In genomic region chr12:15590180-15590826, GRCh38 we compare ENCODE assay signal across 8 cellular contexts.
DNase-seq lines count a peak whose midpoint lies in the region; ATAC-seq and TF ChIP-seq lines count a peak whose summit lies in the region.

No MANE protein-coding gene starts in this region.

- H3K4me1 Mint-ChIP-seq in CD4-positive, alpha-beta T cell (ENCODE audit: low read depth), result peaks cover 9% of the 10 kb centered on the region
- peaks cover 7 to 8% of the 10 kb centered on the region in 2 donors for H3K4me1 Mint-ChIP-seq in effector memory CD8-positive, alpha-beta T cell (ENCODE audit: low read depth in 2 of 2)

- no peaks in the 10 kb centered on the region for H3K27me3 Mint-ChIP-seq in CD4-positive, alpha-beta T cell
- peaks cover 25 to 55% of the 10 kb centered on the region in 2 donors for H3K27me3 Mint-ChIP-seq in effector memory CD8-positive, alpha-beta T cell

- intact Hi-C loops in CD4-positive, alpha-beta T cell (cut with DNase I, micrococcal nuclease), result loop anchor here (1.0 to 5.0 kb wide), 4 partner anchors 197 to 309 kb away; partner anchors contain the start of gene EPS8 (in 1 of the 2)

- H3K9me3 ChIP-seq in CD4-positive, alpha-beta T cell (ENCODE audit: control insufficient read depth, low read length), result no peaks in the 10 kb centered on the region

- peak; percentile 7 to 40 (median 19) for DNase-seq in CD4-positive, alpha-beta T cell
- peak; percentile 40 for DNase-seq in NCI-H524 treated with DMSO at 0.1 percent for 48 hours (lab: John Stamatoyannopoulos, UW)
- peak; percentile 18 for DNase-seq in activated CD4-positive, alpha-beta T cell treated with anti-CD3 and anti-CD28 coated beads, Interleukin-2, amount 50 U/mL, for 1 hour
- peak; percentile 21 to 38 (median 35) for DNase-seq in effector memory CD8-positive, alpha-beta T cell
- DNase-seq in medulla oblongata (ENCODE audit: extremely low spot score), result peak; percentile 91
- DNase-seq in stimulated activated CD8-positive, alpha-beta memory T cell treated with anti-CD3 and anti-CD28 coated beads, Interleukin-7, amount 100 ng/mL, for 4 hours (ENCODE audit: low read depth in 2 of 2), result peak; percentile 8 to 14

- ATAC-seq in CD4-positive, alpha-beta T cell (ENCODE audit: poor library complexity), result peak; percentile 99
- ATAC-seq in GM19438 (IDR thresholded peaks at IDR 0.05; ENCODE audit: low read depth, unreplicated experiment) (peak; percentile 97), HG03469 (IDR thresholded peaks at IDR 0.05; ENCODE audit: unreplicated experiment) (peak; percentile 78)
- ATAC-seq in effector memory CD8-positive, alpha-beta T cell (replicated peaks), result peak; percentile 96

- H3K27ac Mint-ChIP-seq in CD4-positive, alpha-beta T cell, result peak overlapping the region; percentile 28
- peak overlapping the region; percentile 16 to 75 for H3K27ac Mint-ChIP-seq in effector memory CD8-positive, alpha-beta T cell

- H3K36me3 Mint-ChIP-seq in CD4-positive, alpha-beta T cell (ENCODE audit: low read depth), result no peaks in the 10 kb centered on the region
- no peaks in the 10 kb centered on the region for H3K36me3 Mint-ChIP-seq in effector memory CD8-positive, alpha-beta T cell (ENCODE audit: insufficient read depth)

- H3K27me3 ChIP-seq in CD4-positive, alpha-beta T cell (ENCODE audit: control insufficient read depth, insufficient read depth, low read length), result no peaks in the 10 kb centered on the region

- peak overlapping the region; percentile 78 for H3K4me3 Mint-ChIP-seq in CD4-positive, alpha-beta T cell
- peak overlapping the region; percentile 64 to 74 for H3K4me3 Mint-ChIP-seq in effector memory CD8-positive, alpha-beta T cell

- TF ChIP-seq CTCF in CD4-positive, alpha-beta T cell (IDR thresholded peaks at IDR 0.05), result peak; percentile 86

- H3K9me3 Mint-ChIP-seq in CD4-positive, alpha-beta T cell, result no peaks in the 10 kb centered on the region
- no peaks in the 10 kb centered on the region for H3K9me3 Mint-ChIP-seq in effector memory CD8-positive, alpha-beta T cell

- H3K27ac ChIP-seq in CD4-positive, alpha-beta T cell (ENCODE audit: low read depth, low read length), result no peak overlapping the region

- POLR2A ChIA-PET in CD4-positive, alpha-beta T cell (lab: Charles Lee), result interaction anchor here (0.8 to 1.5 kb wide), 5 partner anchors 27 to 300 kb away, joined by 3 to 6 read pairs (median 4); no protein-coding TSS in a partner anchor

- CTCF ChIA-PET in CD4-positive, alpha-beta T cell (lab: Charles Lee), result interaction anchor here (0.8 to 9.7 kb wide), 24 partner anchors 10 to 311 kb away, joined by 3 to 117 read pairs (median 4); no protein-coding TSS in a partner anchor

Comparison
In these comparisons a context has a peak if more than half of its experiments do, and no peak if none do; other contexts are left out.
1. DNase-seq: peak in every context shown above with its lines; median percentile 91 in medulla oblongata; 40 in NCI-H524 treated with DMSO at 0.1 percent for 48 hours; 35 in effector memory CD8-positive, alpha-beta T cell; 19 in CD4-positive, alpha-beta T cell; 18 in activated CD4-positive, alpha-beta T cell treated with anti-CD3 and anti-CD28 coated beads, Interleukin-2, amount 50 U/mL, for 1 hour; 11 in stimulated activated CD8-positive, alpha-beta memory T cell treated with anti-CD3 and anti-CD28 coated beads, Interleukin-7, amount 100 ng/mL, for 4 hours.